Comparison of ENCODE assay signal across 9 cellular contexts in the genomic region with DNA sequence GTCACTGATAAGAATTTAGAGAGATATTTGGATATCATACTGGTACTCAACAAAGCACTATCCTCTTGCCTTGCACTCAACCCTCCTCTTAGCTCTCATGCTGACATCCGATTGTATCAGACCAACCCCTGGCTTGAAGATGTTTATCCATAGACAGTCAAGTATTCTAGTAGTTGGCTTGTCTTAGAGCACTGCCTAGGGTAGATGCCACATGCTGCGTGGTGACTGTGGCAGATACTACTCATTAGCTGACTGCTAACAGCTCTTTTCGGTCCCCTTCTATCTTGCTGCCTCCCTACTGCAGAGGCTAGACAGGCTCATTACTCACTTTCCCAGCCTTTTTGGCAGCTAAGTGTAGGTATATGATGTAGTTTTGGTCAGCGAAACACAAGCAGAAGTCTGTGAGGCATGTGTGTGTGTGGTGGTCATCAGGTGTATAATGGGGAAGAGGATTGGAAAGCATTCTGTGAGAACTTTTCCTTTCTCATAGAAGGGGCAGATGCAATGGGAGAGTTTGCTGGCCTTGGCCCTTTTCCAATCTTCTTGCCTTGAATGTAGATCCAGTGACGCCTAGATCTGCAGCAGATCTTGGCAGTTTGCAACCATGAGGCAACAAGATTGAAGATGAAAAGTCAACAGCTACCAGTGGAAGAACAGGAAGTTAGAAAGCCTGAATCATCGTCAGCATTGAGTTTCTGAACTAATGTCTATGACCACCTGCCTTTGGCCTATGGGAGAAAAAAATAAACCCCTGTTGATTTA. TPM values are rescaled to one million over a fixed set of nuclear protein-coding genes. Genes with fewer than 3 reads are reported as not detected.
DNase-seq lines count a peak whose midpoint lies in the region; ATAC-seq and TF ChIP-seq lines count a peak whose summit lies in the region.
"Had no signal": no experiment of that assay in that cellular context is flagged by ENCODE, and none has a peak within 500 bp of the region (broad histone marks: within the 10 kb centered on the region; RNA-seq: fewer than 3 reads in every experiment).

No MANE protein-coding gene starts in this region.

- CTCF ChIA-PET in MCF 10A (lab: Yijun Ruan, JAX): interaction anchor here (0.6 to 2.8 kb wide), 4 partner anchors 14 to 210 kb away, joined by 3 to 12 read pairs (median 3); no protein-coding TSS in a partner anchor

- POLR2A ChIA-PET in MCF 10A (lab: Yijun Ruan, JAX): interaction anchor here (0.6 to 18.8 kb wide), 7 partner anchors 10 to 880 kb away, joined by 3 to 651 read pairs (median 3); no protein-coding TSS in a partner anchor

- H3K27me3 Mint-ChIP-seq in MCF 10A (ENCODE audit: insufficient read depth, unreplicated experiment) (no peaks in the 10 kb centered on the region), memory B cell (no peaks in the 10 kb centered on the region)

- H3K36me3 Mint-ChIP-seq in MCF 10A (ENCODE audit: insufficient read depth, unreplicated experiment) (no peaks in the 10 kb centered on the region), memory B cell (no peaks in the 10 kb centered on the region)

- DNase-seq in CD1c-positive myeloid dendritic cell (ENCODE audit: extremely low spot score) (peak; percentile 89), MV-4-11 (lab: John Stamatoyannopoulos, UW) (peak; percentile 94), MCF 10A (ENCODE audit: unreplicated experiment) (peak; percentile 95), memory B cell (ENCODE audit: low spot score in 2 of 2) (no peak), DMS114 treated with DMSO at 0.1 percent for 48 hours (lab: John Stamatoyannopoulos, UW; ENCODE audit: unreplicated experiment) (no peak), cerebellar nuclear complex (lab: John Stamatoyannopoulos, UW) (no peak), midbrain (lab: John Stamatoyannopoulos, UW) (no peak)
- DNase-seq: T-helper 9 cell had no signal

- intact Hi-C loops in MCF 10A (cut with micrococcal nuclease): no loop called here

- ATAC-seq in memory B cell (ENCODE audit: low read depth) (no peak), GM19035 (IDR thresholded peaks at IDR 0.05; ENCODE audit: unreplicated experiment) (no peak)

- no TSS peak for BruUV-seq in MCF 10A (replicated peaks; lab: Mats Ljungman, UMichigan)

- H3K27ac Mint-ChIP-seq in MCF 10A (ENCODE audit: low read depth, unreplicated experiment): peak overlapping the region; percentile 61
- H3K27ac Mint-ChIP-seq in memory B cell: peak overlapping the region; percentile 58

- H3K9me3 Mint-ChIP-seq in MCF 10A (ENCODE audit: unreplicated experiment): no peaks in the 10 kb centered on the region
- no peaks in the 10 kb centered on the region for H3K9me3 Mint-ChIP-seq in memory B cell

- no peak overlapping the region for H3K4me3 Mint-ChIP-seq in MCF 10A (ENCODE audit: unreplicated experiment)
- H3K4me3 Mint-ChIP-seq in memory B cell: peak overlapping the region; percentile 6

- peaks cover 24% of the 10 kb centered on the region for H3K4me1 Mint-ChIP-seq in MCF 10A (ENCODE audit: insufficient read depth, unreplicated experiment)
- H3K4me1 Mint-ChIP-seq in memory B cell: peaks cover 45% of the 10 kb centered on the region

- TF ChIP-seq CTCF in MCF 10A (IDR thresholded peaks at IDR 0.05; ENCODE audit: unreplicated experiment): no peak

RNA-seq across cellular contexts. Expression of gene IFNGR1, which starts 4.4 kb away (rescaled TPM):
- 57.9 and 58.4 TPM in 2 replicates for total RNA-seq in MCF 10A (2022)

RNA-seq across cellular contexts. Expression of gene IL22RA2, which starts 50.1 kb away (rescaled TPM):
- total RNA-seq in MCF 10A (2022): not detected in 2 replicates

Comparison
In these comparisons a context has a peak if more than half of its experiments do, and no peak if none do; other contexts are left out.
1. DNase-seq: peak in CD1c-positive myeloid dendritic cell (single experiment), MV-4-11 (single experiment) and MCF 10A (single experiment); none in memory B cell (0 of 2), DMS114 treated with DMSO at 0.1 percent for 48 hours (single experiment), cerebellar nuclear complex (0 of 2) and midbrain (single experiment).